ENCODE assay signal across 2 cellular contexts in the genomic region with DNA sequence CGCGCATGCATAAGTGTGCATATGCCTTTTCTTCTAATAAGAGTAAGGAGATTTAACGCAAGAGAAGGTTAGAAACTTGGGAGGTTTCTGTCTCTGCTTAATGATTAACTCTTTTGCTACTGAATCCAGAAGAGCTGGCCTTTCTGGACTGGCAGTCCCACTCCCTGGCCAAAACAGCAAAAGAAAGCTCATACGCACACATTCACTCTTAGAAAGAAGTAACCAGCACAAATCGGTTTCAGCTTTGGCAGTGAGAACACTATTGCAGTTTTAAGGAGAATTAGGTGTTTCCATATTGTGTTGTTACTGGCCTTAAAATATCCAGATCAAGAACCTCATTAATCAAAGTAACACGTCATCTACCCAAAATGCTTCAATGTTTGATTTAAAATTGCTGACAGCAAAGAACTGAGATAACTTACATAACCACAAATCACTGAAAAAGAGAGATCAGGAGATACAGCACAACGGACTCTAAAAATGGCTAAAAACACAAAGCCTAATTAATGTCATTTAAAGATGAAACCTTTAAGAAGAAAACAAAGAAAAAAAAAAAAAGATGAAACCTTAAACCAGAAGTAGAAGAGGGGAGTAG. TPM values are rescaled to one million over a fixed set of nuclear protein-coding genes. Genes with fewer than 3 reads are reported as not detected.
"Had no signal": no experiment of that assay in that cellular context is flagged by ENCODE, and none has a peak within 500 bp of the region (broad histone marks: within the 10 kb centered on the region; RNA-seq: fewer than 3 reads in every experiment).

No MANE protein-coding gene starts in this region.

RNA-seq across cellular contexts. Expression of gene FAM72D, which starts 16.9 kb away (rescaled TPM):
- total RNA-seq: ascending aorta, cardiac septum had no signal
